Comparison of ENCODE assay signal across 17 cellular contexts in genomic region chr22:49800408-49801238, GRCh38. TPM values are rescaled to one million over a fixed set of nuclear protein-coding genes. Genes with fewer than 3 reads are reported as not detected.
DNase-seq lines count a peak whose midpoint lies in the region; TF ChIP-seq lines count a peak whose summit lies in the region.
"Had no signal": no experiment of that assay in that cellular context is flagged by ENCODE, and none has a peak within 500 bp of the region (broad histone marks: within the 10 kb centered on the region; RNA-seq: fewer than 3 reads in every experiment).

No MANE protein-coding gene starts in this region.

- H3K27ac Mint-ChIP-seq in nephron progenitor cell, result peak overlapping the region; percentile 77
- H3K27ac Mint-ChIP-seq in T-helper 2 cell treated with Interferon-gamma antibody and Interleukin-4, amounts not matched to agents 5 μg/mL and 100 μg/mL, for 36 hours, result no peak overlapping the region

- H3K4me1 Mint-ChIP-seq in nephron progenitor cell, result peaks cover 17% of the 10 kb centered on the region
- no peaks in the 10 kb centered on the region for H3K4me1 Mint-ChIP-seq in T-helper 2 cell treated with Interferon-gamma antibody and Interleukin-4, amounts not matched to agents 5 μg/mL and 100 μg/mL, for 36 hours (ENCODE audit: low read depth)

- no peak overlapping the region for H3K4me2 ChIP-seq in BLaER1
- H3K4me2 ChIP-seq: SK-N-SH had no signal

- no peaks in the 10 kb centered on the region for H3K9me3 ChIP-seq in BLaER1
- no peaks in the 10 kb centered on the region for H3K9me3 ChIP-seq in HUES64 (ENCODE audit: insufficient read depth, low read depth, low read length)
- H3K9me3 ChIP-seq in cardiac muscle cell (ENCODE audit: low read depth), result no peaks in the 10 kb centered on the region
- H3K9me3 ChIP-seq: neutrophil, SK-N-SH had no signal

- H3K36me3 ChIP-seq in BLaER1, result peaks cover 99% of the 10 kb centered on the region
- peaks cover 62% of the 10 kb centered on the region for H3K36me3 ChIP-seq in HUES64 (ENCODE audit: insufficient read depth, low read length)
- peaks cover 24% of the 10 kb centered on the region for H3K36me3 ChIP-seq in cardiac muscle cell

- H3K9me3 Mint-ChIP-seq in nephron progenitor cell, result no peaks in the 10 kb centered on the region
- no peaks in the 10 kb centered on the region for H3K9me3 Mint-ChIP-seq in T-helper 2 cell treated with Interferon-gamma antibody and Interleukin-4, amounts not matched to agents 5 μg/mL and 100 μg/mL, for 36 hours
- H3K9me3 Mint-ChIP-seq: IgD-negative memory B cell had no signal

- H3K27ac ChIP-seq in BLaER1 (no peak overlapping the region), HUES64 (ENCODE audit: low read depth, low read length) (no peak overlapping the region), cardiac muscle cell (peak overlapping the region; percentile 19)
- H3K27ac ChIP-seq: neutrophil had no signal

- H3K4me3 ChIP-seq in BLaER1 (no peak overlapping the region), HUES64 (ENCODE audit: low read length) (no peak overlapping the region), cardiac muscle cell (no peak overlapping the region)

- peaks cover 45% of the 10 kb centered on the region for H3K36me3 Mint-ChIP-seq in nephron progenitor cell (ENCODE audit: low read depth)
- H3K36me3 Mint-ChIP-seq in T-helper 2 cell treated with Interferon-gamma antibody and Interleukin-4, amounts not matched to agents 5 μg/mL and 100 μg/mL, for 36 hours (ENCODE audit: low read depth), result peaks cover 40% of the 10 kb centered on the region

- TF ChIP-seq CTCF in cardiac muscle cell (IDR thresholded peaks at IDR 0.05; ENCODE audit: low read depth, low read length), result no peak
- no peak for TF ChIP-seq CTCF in nephron progenitor cell (IDR thresholded peaks at IDR 0.05)

- H4K20me1 ChIP-seq in BLaER1, result peaks cover 100% of the 10 kb centered on the region

- H3K9ac ChIP-seq in BLaER1 (peak overlapping the region; percentile 34; the same call in 1 of the 2 replicates), HUES64 (ENCODE audit: low read depth, low read length) (peak overlapping the region; percentile 26; the same call in 1 of the 2 replicates)
- H3K9ac ChIP-seq: SK-N-SH had no signal

- H3K27me3 ChIP-seq in BLaER1 (no peaks in the 10 kb centered on the region), HUES64 (ENCODE audit: insufficient read depth, low read length) (no peaks in the 10 kb centered on the region), cardiac muscle cell (no peaks in the 10 kb centered on the region)
- H3K27me3 ChIP-seq: neutrophil had no signal

- H3K4me1 ChIP-seq in BLaER1, result peaks cover 31% of the 10 kb centered on the region
- no peaks in the 10 kb centered on the region for H3K4me1 ChIP-seq in HUES64 (ENCODE audit: insufficient read depth, low read length)
- H3K4me1 ChIP-seq in cardiac muscle cell (ENCODE audit: low read depth), result no peaks in the 10 kb centered on the region

- H3K27me3 Mint-ChIP-seq in nephron progenitor cell (ENCODE audit: low read depth, poor library complexity), result no peaks in the 10 kb centered on the region
- no peaks in the 10 kb centered on the region for H3K27me3 Mint-ChIP-seq in T-helper 2 cell treated with Interferon-gamma antibody and Interleukin-4, amounts not matched to agents 5 μg/mL and 100 μg/mL, for 36 hours (ENCODE audit: low read depth)
- H3K27me3 Mint-ChIP-seq: IgD-negative memory B cell had no signal

- no peak overlapping the region for H3K4me3 Mint-ChIP-seq in nephron progenitor cell
- no peak overlapping the region for H3K4me3 Mint-ChIP-seq in T-helper 2 cell treated with Interferon-gamma antibody and Interleukin-4, amounts not matched to agents 5 μg/mL and 100 μg/mL, for 36 hours

- no peak for DNase-seq in cardiac muscle cell (ENCODE audit: low read depth in 1 of 2, low spot score in 1 of 2)
- DNase-seq in nephron progenitor cell, result no peak
- no peak for DNase-seq in activated CD4-positive, CD25-positive, alpha-beta regulatory T cell treated with anti-CD3 and anti-CD28 coated beads, Interleukin-2, amount 50 U/mL, for 72 hours
- DNase-seq in T-helper 2 cell treated with Interferon-gamma antibody and Interleukin-4, amounts not matched to agents 5 μg/mL and 100 μg/mL, for 36 hours (ENCODE audit: low spot score), result no peak
- DNase-seq in retina, result no peak
- DNase-seq in hepatic stellate cell (ENCODE audit: low spot score), result no peak
- DNase-seq: activated CD8-positive, alpha-beta memory T cell treated with anti-CD3 and anti-CD28 coated beads for 24 hours; activated effector memory CD4-positive, alpha-beta T cell treated with anti-CD3 and anti-CD28 coated beads, Interleukin-2, amount 50 U/mL, for 16 hours; Calu3; GDM1; NCI-H2029 treated with DMSO at 0.1 percent for 48 hours; NCI-H524; SK-N-SH had no signal

- WGBS in HUES64, result 92% methylated on average over 29 of the region's 29 CpGs

RNA-seq across cellular contexts. Expression of gene BRD1, which starts 27.1 kb away (rescaled TPM):
- 23.3 TPM for polyA plus RNA-seq in HUES64 (2013, experiment 1 of 2)
- polyA plus RNA-seq in HUES64 (2013, experiment 2 of 2), result 22.9 TPM
- total RNA-seq in cardiac muscle cell, result 40.9 and 42.9 TPM in 2 replicates
- 25.8 and 27.1 TPM in 2 replicates for polyA plus RNA-seq in cardiac muscle cell

RNA-seq across cellular contexts. Expression of gene ZBED4, which starts 53.0 kb away (rescaled TPM):
- polyA plus RNA-seq in HUES64 (2013, experiment 1 of 2), result 17.0 TPM
- polyA plus RNA-seq in HUES64 (2013, experiment 2 of 2), result 20.5 TPM
- total RNA-seq in cardiac muscle cell, result 11.4 and 18.4 TPM in 2 replicates
- 10.6 and 11.1 TPM in 2 replicates for polyA plus RNA-seq in cardiac muscle cell
